ENCODE assay signal across 22 cellular contexts in genomic region chr18:62106271-62106670, GRCh38.
"Had no signal": no experiment of that assay in that cellular context is flagged by ENCODE, and none has a peak within 500 bp of the region (broad histone marks: within the 10 kb centered on the region; RNA-seq: fewer than 3 reads in every experiment).

No MANE protein-coding gene starts in this region.

- DNase-seq: colonic mucosa; effector memory CD4-positive, alpha-beta T cell; erythroblast; esophagus squamous epithelium; foreskin fibroblast; gastrocnemius medialis; head of caudate nucleus; kidney; mesenchymal stem cell; mucosa of descending colon; naive B cell; pancreas; right lobe of liver; small intestine; stimulated activated CD4-positive, alpha-beta T cell treated with anti-CD3 and anti-CD28 coated beads, Interleukin-15, amount 100 ng/mL, for 24 hours; stimulated activated CD4-positive, alpha-beta T cell treated with anti-CD3 and anti-CD28 coated beads, Interleukin-2, amount 100 ng/mL, for 48 hours; stimulated activated naive B cell treated with anti-CD40 and anti-IgM and Interleukin-4, amounts not matched to agents 10 μg/mL and 1 μg/mL and 100 μg/mL, for 72 hours; upper lobe of left lung had no signal

- H3K27ac ChIP-seq: colonic mucosa, esophagus squamous epithelium, gastrocnemius medialis, neutrophil, pancreas, right lobe of liver, thoracic aorta, tibial nerve, upper lobe of left lung had no signal

- H3K36me3 ChIP-seq: colonic mucosa, neutrophil, pancreas, right lobe of liver, thoracic aorta had no signal

- ATAC-seq: gastrocnemius medialis; mucosa of descending colon; natural killer cell treated with Interleukin-12 subunit alpha and Interleukin-12 subunit beta and Interleukin-15 and Interleukin-18, amount 100 ng/mL, for 72 hours; pancreas; stimulated activated naive B cell treated with anti-CD40 and anti-IgM and Interleukin-4, amounts not matched to agents 10 μg/mL and 1 μg/mL and 100 μg/mL, for 72 hours had no signal

- H3K4me1 ChIP-seq: colonic mucosa, esophagus squamous epithelium, gastrocnemius medialis, pancreas, right lobe of liver, tibial nerve, upper lobe of left lung had no signal

- H3K4me3 ChIP-seq: colonic mucosa, esophagus squamous epithelium, gastrocnemius medialis, mucosa of descending colon, pancreas, right lobe of liver, thoracic aorta, tibial nerve, upper lobe of left lung had no signal

- H3K27me3 ChIP-seq: colonic mucosa, esophagus squamous epithelium, gastrocnemius medialis, neutrophil, pancreas, right lobe of liver, tibial nerve, upper lobe of left lung had no signal

- H3K9me3 ChIP-seq: colonic mucosa, esophagus squamous epithelium, gastrocnemius medialis, mucosa of descending colon, neutrophil, pancreas, right lobe of liver, thoracic aorta, tibial nerve, upper lobe of left lung had no signal
